8 cellular contexts compared by ENCODE assay signal in the genomic region with DNA sequence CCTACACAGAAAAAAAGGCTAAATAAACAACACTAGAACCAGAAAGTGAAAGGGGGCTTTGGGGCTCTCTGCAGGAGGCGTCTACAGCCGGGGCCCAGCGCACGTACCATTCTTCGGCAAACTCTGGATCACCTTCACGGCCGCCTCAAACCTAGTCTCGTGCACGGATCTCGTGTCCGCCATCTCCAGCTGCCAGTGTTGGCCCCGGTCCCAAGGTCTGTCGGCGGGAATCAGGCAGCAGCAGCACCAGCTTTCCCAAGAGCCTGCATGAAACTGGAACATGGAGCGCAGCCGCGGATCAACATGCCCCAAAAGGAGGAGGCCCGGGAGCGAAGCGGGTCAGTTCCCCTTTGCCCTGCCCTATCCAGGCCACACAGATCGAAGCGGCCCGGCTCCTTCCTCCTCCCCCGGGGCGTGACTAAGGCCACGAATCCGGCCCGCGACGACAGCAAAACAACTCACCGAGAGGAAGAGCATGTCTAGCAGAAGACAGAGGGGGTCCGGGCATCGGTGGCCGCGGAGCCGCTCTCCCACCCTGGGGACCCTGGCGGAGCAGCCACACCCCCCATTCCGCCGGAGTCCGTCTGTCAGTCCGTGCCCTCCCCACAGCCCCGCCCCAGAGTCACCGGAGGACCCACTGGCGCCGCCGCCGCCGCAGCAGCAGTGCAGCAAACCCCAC. TPM values are rescaled to one million over a fixed set of nuclear protein-coding genes. Genes with fewer than 3 reads are reported as not detected.
DNase-seq lines count a peak whose midpoint lies in the region; ATAC-seq, FAIRE-seq and TF ChIP-seq lines count a peak whose summit lies in the region.

A gene with protein sequence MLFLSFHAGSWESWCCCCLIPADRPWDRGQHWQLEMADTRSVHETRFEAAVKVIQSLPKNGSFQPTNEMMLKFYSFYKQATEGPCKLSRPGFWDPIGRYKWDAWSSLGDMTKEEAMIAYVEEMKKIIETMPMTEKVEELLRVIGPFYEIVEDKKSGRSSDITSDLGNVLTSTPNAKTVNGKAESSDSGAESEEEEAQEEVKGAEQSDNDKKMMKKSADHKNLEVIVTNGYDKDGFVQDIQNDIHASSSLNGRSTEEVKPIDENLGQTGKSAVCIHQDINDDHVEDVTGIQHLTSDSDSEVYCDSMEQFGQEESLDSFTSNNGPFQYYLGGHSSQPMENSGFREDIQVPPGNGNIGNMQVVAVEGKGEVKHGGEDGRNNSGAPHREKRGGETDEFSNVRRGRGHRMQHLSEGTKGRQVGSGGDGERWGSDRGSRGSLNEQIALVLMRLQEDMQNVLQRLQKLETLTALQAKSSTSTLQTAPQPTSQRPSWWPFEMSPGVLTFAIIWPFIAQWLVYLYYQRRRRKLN (minus strand): TSS at position 586 of the 679 bp plus-strand sequence. CDS start 109 bp downstream, at position 477.

- peak within 1 kb of the TSS; percentile 62 for H3K4me3 ChIP-seq in lower leg skin (ENCODE audit: low read depth, poor library complexity, severe bottlenecking)

- peak; percentile 77 for FAIRE-seq in GM19239 (lab: Jason Lieb, UNC)

- ATAC-seq in HG03442 (IDR thresholded peaks at IDR 0.05; ENCODE audit: unreplicated experiment), result peak; percentile 42
- ATAC-seq in activated CD8-positive, alpha-beta T cell treated with anti-CD3 and anti-CD28 coated beads for 36 hours, result peak; percentile 38

- no peak for TF ChIP-seq POLR2A in lower leg skin (IDR thresholded peaks at IDR 0.05)

- H3K27ac Mint-ChIP-seq in activated CD8-positive, alpha-beta T cell treated with anti-CD3 and anti-CD28 coated beads for 36 hours, result peak within 1 kb of the TSS; percentile 99

- WGBS in lower leg skin, 2 donors, result 0 to 1% methylated on average over 25 to 32 of the region's 48 CpGs

- TF ChIP-seq CTCF in activated CD8-positive, alpha-beta T cell treated with anti-CD3 and anti-CD28 coated beads for 36 hours (IDR thresholded peaks at IDR 0.05), result no peak
- no peak for TF ChIP-seq CTCF in lower leg skin (IDR thresholded peaks at IDR 0.05)

- DNase-seq in C1 segment of cervical spinal cord (lab: John Stamatoyannopoulos, UW), result peak; percentile 36 to 91 (median 80)
- no peak for DNase-seq in GM19239 (ENCODE audit: insufficient read length, low spot score)
- peak; percentile 74 for DNase-seq in NCI-H774 (lab: John Stamatoyannopoulos, UW)
- DNase-seq in activated CD8-positive, alpha-beta T cell treated with anti-CD3 and anti-CD28 coated beads for 36 hours, result peak; percentile 81
- DNase-seq in ecto neural progenitor cell (ENCODE audit: low spot score), result peak; percentile 91
- DNase-seq in lower leg skin (ENCODE audit: low spot score in 2 of 2), result peak; percentile 91 to 98
- peak; percentile 22 to 60 (median 41) for DNase-seq in stimulated activated CD4-positive, alpha-beta T cell treated with anti-CD3 and anti-CD28 coated beads, TNF-alpha, amount 100 ng/mL, for 1 hour (ENCODE audit: low read depth in 3 of 3, low spot score in 1 of 3)

- H3K9me3 Mint-ChIP-seq in activated CD8-positive, alpha-beta T cell treated with anti-CD3 and anti-CD28 coated beads for 36 hours, result no peaks in the 10 kb centered on the region

- H3K4me1 Mint-ChIP-seq in activated CD8-positive, alpha-beta T cell treated with anti-CD3 and anti-CD28 coated beads for 36 hours (ENCODE audit: low read depth), result peaks cover 16% of the 10 kb centered on the region

- H3K4me3 Mint-ChIP-seq in activated CD8-positive, alpha-beta T cell treated with anti-CD3 and anti-CD28 coated beads for 36 hours, result peak within 1 kb of the TSS; percentile 94

- POLR2A ChIA-PET in activated CD8-positive, alpha-beta T cell treated with anti-CD3 and anti-CD28 coated beads for 36 hours (lab: Charles Lee), result interaction anchor here (0.9 to 2.5 kb wide), 6 partner anchors 10 to 90 kb away, joined by 3 to 13 read pairs (median 3); a partner anchor contains a TSS

- intact Hi-C loops in activated CD8-positive, alpha-beta T cell treated with anti-CD3 and anti-CD28 coated beads for 36 hours (cut with micrococcal nuclease), result loop anchor here (5.0 kb wide), 1 partner anchor 138 kb away; a partner anchor contains a TSS
- intact Hi-C loops in lower leg skin (cut with DNase I; ENCODE audit: low total_unique reads), result no loop called here

- H3K36me3 Mint-ChIP-seq in activated CD8-positive, alpha-beta T cell treated with anti-CD3 and anti-CD28 coated beads for 36 hours (ENCODE audit: low read depth), result peaks cover 27% of the 10 kb centered on the region

- no peaks in the 10 kb centered on the region for H3K27me3 Mint-ChIP-seq in activated CD8-positive, alpha-beta T cell treated with anti-CD3 and anti-CD28 coated beads for 36 hours

- CTCF ChIA-PET in activated CD8-positive, alpha-beta T cell treated with anti-CD3 and anti-CD28 coated beads for 36 hours (lab: Charles Lee), result interaction anchor here (1.3 to 2.8 kb wide), 3 partner anchors 11 to 17 kb away, joined by 3 to 13 read pairs (median 12); no protein-coding TSS in a partner anchor

RNA-seq across cellular contexts. Expression of the gene that starts here (rescaled TPM):
- total RNA-seq in activated CD8-positive, alpha-beta T cell treated with anti-CD3 and anti-CD28 coated beads for 36 hours, result 10 to 100 TPM; 17.0 to 19.0 TPM
- total RNA-seq in lower leg skin, result 10 to 100 TPM; 22.3 to 36.8 (median 33.5) TPM
